In genomic region chr1:240909701-240910457, GRCh38 we compare ENCODE assay signal across 21 cellular contexts.
DNase-seq lines count a peak whose midpoint lies in the region; ATAC-seq and TF ChIP-seq lines count a peak whose summit lies in the region.
"Had no signal": no experiment of that assay in that cellular context is flagged by ENCODE, and none has a peak within 500 bp of the region (broad histone marks: within the 10 kb centered on the region; RNA-seq: fewer than 3 reads in every experiment).

No MANE protein-coding gene starts in this region.

- H3K9ac ChIP-seq in SU-DHL-6 (ENCODE audit: low read length), result no peak overlapping the region
- H3K9ac ChIP-seq: KMS-11 had no signal

- no peaks in the 10 kb centered on the region for H3K9me3 ChIP-seq in SU-DHL-6 (ENCODE audit: insufficient read depth, low read length)
- no peaks in the 10 kb centered on the region for H3K9me3 ChIP-seq in ovary
- H3K9me3 ChIP-seq: adrenal gland, right atrium auricular region had no signal

- H3K27me3 ChIP-seq in SU-DHL-6 (ENCODE audit: low read length), result no peaks in the 10 kb centered on the region
- H3K27me3 ChIP-seq in ovary, result no peaks in the 10 kb centered on the region
- H3K27me3 ChIP-seq: adrenal gland, right atrium auricular region had no signal

- H3K4me1 ChIP-seq in ovary (ENCODE audit: insufficient read depth), result no peaks in the 10 kb centered on the region
- H3K4me1 ChIP-seq: adrenal gland, right atrium auricular region had no signal

- TF ChIP-seq CTCF in SU-DHL-6 (IDR thresholded peaks at IDR 0.05; ENCODE audit: insufficient read depth, low read length, poor library complexity, severe bottlenecking), result no peak
- TF ChIP-seq CTCF in ovary (IDR thresholded peaks at IDR 0.05), result no peak

- WGBS in ovary, 3 donors, result 89 to 91% (median 90%) methylated on average over 12 of the region's 12 CpGs

- intact Hi-C loops in ovary (cut with DNase I), result no loop called here

- no peaks in the 10 kb centered on the region for H3K9me2 ChIP-seq in SU-DHL-6 (replicated peaks; ENCODE audit: insufficient read depth, low read length)

- H3K27ac ChIP-seq in SU-DHL-6 (ENCODE audit: low read depth, low read length) (no peak overlapping the region), ovary (no peak overlapping the region)
- H3K27ac ChIP-seq: adrenal gland, HL-60, KMS-11, right atrium auricular region had no signal

- no peak for TF ChIP-seq EP300 in ovary (IDR thresholded peaks at IDR 0.05)

- H3K36me3 ChIP-seq in SU-DHL-6 (ENCODE audit: low read length), result no peaks in the 10 kb centered on the region
- no peaks in the 10 kb centered on the region for H3K36me3 ChIP-seq in ovary
- H3K36me3 ChIP-seq: adrenal gland, right atrium auricular region had no signal

- no peaks in the 10 kb centered on the region; the same call in 1 of the 2 replicates for H3F3A ChIP-seq in SU-DHL-6 (ENCODE audit: insufficient read depth)

- H3K79me2 ChIP-seq in SU-DHL-6 (ENCODE audit: insufficient read depth, low read length), result no peaks in the 10 kb centered on the region

- H4K20me1 ChIP-seq in SU-DHL-6 (ENCODE audit: low read depth, low read length), result no peaks in the 10 kb centered on the region

- no peak for TF ChIP-seq POLR2A in ovary (IDR thresholded peaks at IDR 0.05)

- peak; percentile 75 for ATAC-seq in GM18858 (IDR thresholded peaks at IDR 0.05; ENCODE audit: unreplicated experiment)
- ATAC-seq in GM21723 (IDR thresholded peaks at IDR 0.05; ENCODE audit: unreplicated experiment), result peak; percentile 57
- peak; percentile 87 for ATAC-seq in HG03432 (IDR thresholded peaks at IDR 0.05; ENCODE audit: unreplicated experiment)
- ATAC-seq: activated CD8-positive, alpha-beta T cell treated with anti-CD3 and anti-CD28 coated beads for 36 hours; activated T-helper 17 cell treated with anti-CD3 and anti-CD28 coated beads, Interleukin-2, amount 50 U/mL, for 72 hours had no signal

- H3K4me3 ChIP-seq in SU-DHL-6 (ENCODE audit: insufficient read depth, low read length, poor library complexity, severe bottlenecking) (no peak overlapping the region), ovary (no peak overlapping the region)
- H3K4me3 ChIP-seq: adrenal gland, right atrium auricular region had no signal

- H3K4me2 ChIP-seq in SU-DHL-6 (ENCODE audit: low read depth, low read length, poor library complexity, severe bottlenecking), result peak overlapping the region; percentile 39
- H3K4me2 ChIP-seq: KMS-11 had no signal

- no peak for DNase-seq in glomerular visceral epithelial cell (ENCODE audit: extremely low spot score)
- DNase-seq in ovary, result no peak
- DNase-seq in NCI-H2029 (lab: John Stamatoyannopoulos, UW), result no peak
- DNase-seq in activated T-cell treated with anti-CD3 and anti-CD28 coated beads, Interleukin-2, amount 50 U/mL, for 48 hours, result no peak
- DNase-seq: activated CD8-positive, alpha-beta T cell treated with anti-CD3 and anti-CD28 coated beads for 36 hours; adrenal gland; Calu3; caudate nucleus; GDM1; hippocampal formation; kidney glomerular epithelial cell; NCI-H1436 treated with DMSO at 0.1 percent for 48 hours; NCI-H510A treated with DMSO at 0.1 percent for 48 hours had no signal

- no peak overlapping the region for H2AFZ ChIP-seq in SU-DHL-6 (ENCODE audit: low read depth, low read length, severe bottlenecking)
